In genomic region chr1:156746381-156746715, GRCh38 we compare ENCODE assay signal across 10 cellular contexts. TPM values are rescaled to one million over a fixed set of nuclear protein-coding genes. Genes with fewer than 3 reads are reported as not detected.
DNase-seq lines count a peak whose midpoint lies in the region; ATAC-seq, FAIRE-seq and TF ChIP-seq lines count a peak whose summit lies in the region.
"Had no signal": no experiment of that assay in that cellular context is flagged by ENCODE, and none has a peak within 500 bp of the region (broad histone marks: within the 10 kb centered on the region; RNA-seq: fewer than 3 reads in every experiment).

No MANE protein-coding gene starts in this region.

- H3K27me3 ChIP-seq in heart right ventricle, result no peaks in the 10 kb centered on the region
- no peaks in the 10 kb centered on the region for H3K27me3 ChIP-seq in bronchial epithelial cell (ENCODE audit: control insufficient read depth, insufficient read depth, low read length)
- H3K27me3 ChIP-seq in mucosa of rectum (ENCODE audit: control insufficient read depth in 2 of 2, insufficient read depth in 2 of 2, low read length in 2 of 2), result no peaks in the 10 kb centered on the region
- H3K27me3 ChIP-seq in uterus, result no peaks in the 10 kb centered on the region

- intact Hi-C loops in heart right ventricle (cut with DNase I) (loop anchor here in 1 of 10 donors (10.0 kb wide), 1 partner anchor 242 kb away; the partner anchor contains the start of gene MEF2D), left ventricle myocardium superior (cut with micrococcal nuclease) (no loop called here), uterus (cut with DNase I; ENCODE audit: low total_unique reads) (no loop called here)

- H3K4me1 ChIP-seq in heart right ventricle (peaks cover 35 to 72% (median 60%) of the 10 kb centered on the region in 9 donors), mucosa of rectum (ENCODE audit: control insufficient read depth in 2 of 2, insufficient read depth in 2 of 2, low read length in 2 of 2) (peaks cover 49 to 53% of the 10 kb centered on the region in 2 donors), uterus (peaks cover 0 to 7% of the 10 kb centered on the region in 2 donors)

- ATAC-seq in heart right ventricle, result no peak
- no peak for ATAC-seq in left ventricle myocardium superior

- no peak for TF ChIP-seq CTCF in heart right ventricle (IDR thresholded peaks at IDR 0.05)
- no peak for TF ChIP-seq CTCF in bronchial epithelial cell (IDR thresholded peaks at IDR 0.05; ENCODE audit: insufficient read depth, low read length, severe bottlenecking)
- no peak for TF ChIP-seq CTCF in uterus (IDR thresholded peaks at IDR 0.05)

- H3K36me3 ChIP-seq in heart right ventricle (peaks cover 0 to 36% (median 21%) of the 10 kb centered on the region in 9 donors), bronchial epithelial cell (ENCODE audit: control insufficient read depth, insufficient read depth, low read length) (peaks cover 13% of the 10 kb centered on the region), mucosa of rectum (ENCODE audit: control insufficient read depth in 2 of 2, insufficient read depth in 2 of 2, low read length in 2 of 2) (peaks cover 14 to 32% of the 10 kb centered on the region in 2 donors), uterus (no peaks in the 10 kb centered on the region)

- H3K4me3 ChIP-seq in heart right ventricle, result peak overlapping the region; percentile 47 to 99 (median 97)
- peak overlapping the region; percentile 37 for H3K4me3 ChIP-seq in bronchial epithelial cell (ENCODE audit: low read depth, low read length)
- peak overlapping the region in 1 of 2 donors; percentile 35 for H3K4me3 ChIP-seq in mucosa of rectum (ENCODE audit: low read length in 2 of 2)
- peak overlapping the region; percentile 97 to 98 for H3K4me3 ChIP-seq in uterus

- no peaks in the 10 kb centered on the region for H3K9me3 ChIP-seq in heart right ventricle
- H3K9me3 ChIP-seq in mucosa of rectum (ENCODE audit: control insufficient read depth in 2 of 2, low read length in 2 of 2), result no peaks in the 10 kb centered on the region
- H3K9me3 ChIP-seq in uterus, result no peaks in the 10 kb centered on the region

- DNase-seq in heart right ventricle (no peak), left ventricle myocardium superior (no peak), bronchial epithelial cell (ENCODE audit: low read depth) (no peak), uterus (no peak), urothelium cell line (ENCODE audit: low spot score) (no peak), A172 (ENCODE audit: low spot score) (no peak)
- no peak for DNase-seq in activated CD8-positive, alpha-beta memory T cell treated with anti-CD3 and anti-CD28 coated beads, Interleukin-2, amount 50 U/mL, for 4 hours
- DNase-seq: activated CD4-positive, CD25-positive, alpha-beta regulatory T cell treated with anti-CD3 and anti-CD28 coated beads, Interleukin-2, amount 50 U/mL, for 72 hours had no signal

- 48 to 61% methylated on average over 8 of the region's 8 CpGs for WGBS in heart right ventricle, 2 donors

- no peak for TF ChIP-seq POLR2A in uterus (IDR thresholded peaks at IDR 0.05)

- H3K9ac ChIP-seq in mucosa of rectum (ENCODE audit: low read depth in 1 of 2, low read length in 2 of 2), result no peak overlapping the region

- H3K27ac ChIP-seq in heart right ventricle (peak overlapping the region; percentile 94 to 100 (median 100)), mucosa of rectum (ENCODE audit: low read depth in 2 of 2, low read length in 2 of 2) (peak overlapping the region; percentile 84 to 96), uterus (peak overlapping the region; percentile 99 to 100)

- FAIRE-seq in bronchial epithelial cell (lab: Jason Lieb, UNC) (no peak), urothelium cell line (lab: Jason Lieb, UNC) (no peak)
- FAIRE-seq: G401.6 had no signal

RNA-seq across cellular contexts. Expression of gene HDGF, which starts 5.1 kb away (rescaled TPM):
- total RNA-seq in heart right ventricle (100 to 1,000 TPM; 135 to 202 (median 148) TPM), left ventricle myocardium superior (185 TPM), bronchial epithelial cell (163 and 225 TPM in 2 replicates), uterus (100 to 1,000 TPM in 2 of 4 donors, 10 to 100 TPM in 2; 41.2 to 150 (median 73.7) TPM)
- polyA plus RNA-seq in heart right ventricle, result 100 to 1,000 TPM in 1 of 2 donors, 10 to 100 TPM in 1; 69.8 to 126 TPM
- 430 and 446 TPM in 2 replicates for total RNA-seq in A172 (2014; rRNA removed; shearing (Covaris generic))

RNA-seq across cellular contexts. Expression of gene MRPL24, which starts 5.5 kb away (rescaled TPM):
- 100 to 1,000 TPM in 2 of 10 donors, 10 to 100 TPM in 8; 70.3 to 105 (median 86.7) TPM for total RNA-seq in heart right ventricle
- polyA plus RNA-seq in heart right ventricle, result 100 to 1,000 TPM; 157 to 250 TPM
- 96.1 TPM for total RNA-seq in left ventricle myocardium superior
- 60.3 and 74.1 TPM in 2 replicates for total RNA-seq in bronchial epithelial cell
- total RNA-seq in uterus, result 10 to 100 TPM in 3 of 4 donors, 1 to 10 TPM in 1; 8.2 to 58.5 (median 23.8) TPM
- 133 and 138 TPM in 2 replicates for total RNA-seq in A172 (2014; rRNA removed; shearing (Covaris generic))

RNA-seq across cellular contexts. Expression of gene ISG20L2, which starts 17.8 kb away (rescaled TPM):
- total RNA-seq in heart right ventricle (10 to 100 TPM; 10.5 to 17.5 (median 15.2) TPM), left ventricle myocardium superior (12.0 TPM), bronchial epithelial cell (7.9 and 10.6 TPM in 2 replicates), uterus (10 to 100 TPM in 2 of 4 donors, 1 to 10 TPM in 2; 3.6 to 24.8 (median 10.2) TPM)
- 10 to 100 TPM in 1 of 2 donors, 1 to 10 TPM in 1; 5.7 to 11.3 TPM for polyA plus RNA-seq in heart right ventricle
- total RNA-seq in A172 (2014; rRNA removed; shearing (Covaris generic)), result 18.9 and 25.6 TPM in 2 replicates

RNA-seq across cellular contexts. Expression of gene METTL25B, which starts 18.1 kb away (rescaled TPM):
- total RNA-seq in heart right ventricle (10 to 100 TPM; 12.8 to 18.8 (median 15.2) TPM), left ventricle myocardium superior (14.7 TPM), bronchial epithelial cell (14.7 and 20.2 TPM in 2 replicates), uterus (10 to 100 TPM in 3 of 4 donors, 1 to 10 TPM in 1; 3.5 to 69.7 (median 29.4) TPM)
- polyA plus RNA-seq in heart right ventricle, result 10 to 100 TPM; 17.0 to 45.2 TPM
- 4.9 and 5.7 TPM in 2 replicates for total RNA-seq in A172 (2014; rRNA removed; shearing (Covaris generic))

RNA-seq across cellular contexts. Expression of gene PRCC, which starts 21.0 kb away (rescaled TPM):
- total RNA-seq in heart right ventricle, result 10 to 100 TPM; 32.1 to 56.9 (median 44.2) TPM
- 10 to 100 TPM; 40.6 to 53.4 TPM for polyA plus RNA-seq in heart right ventricle
- 41.3 TPM for total RNA-seq in left ventricle myocardium superior
- 9.2 and 11.5 TPM in 2 replicates for total RNA-seq in bronchial epithelial cell
- total RNA-seq in uterus, result 10 to 100 TPM; 22.7 to 71.9 (median 29.1) TPM
- total RNA-seq in A172 (2014; rRNA removed; shearing (Covaris generic)), result 40.3 and 51.5 TPM in 2 replicates
